ENCODE assay signal across 1 cellular context in genomic region chr11:97722065-97722464, GRCh38.
TF ChIP-seq lines count a peak whose summit lies in the region.

No MANE protein-coding gene starts in this region.

TF ChIP-seq in SK-N-SH, 30 proteins besides CTCF, POLR2A, EP300 and RAD21 (continued from another document):
- TF ChIP-seq, protein P1, sequence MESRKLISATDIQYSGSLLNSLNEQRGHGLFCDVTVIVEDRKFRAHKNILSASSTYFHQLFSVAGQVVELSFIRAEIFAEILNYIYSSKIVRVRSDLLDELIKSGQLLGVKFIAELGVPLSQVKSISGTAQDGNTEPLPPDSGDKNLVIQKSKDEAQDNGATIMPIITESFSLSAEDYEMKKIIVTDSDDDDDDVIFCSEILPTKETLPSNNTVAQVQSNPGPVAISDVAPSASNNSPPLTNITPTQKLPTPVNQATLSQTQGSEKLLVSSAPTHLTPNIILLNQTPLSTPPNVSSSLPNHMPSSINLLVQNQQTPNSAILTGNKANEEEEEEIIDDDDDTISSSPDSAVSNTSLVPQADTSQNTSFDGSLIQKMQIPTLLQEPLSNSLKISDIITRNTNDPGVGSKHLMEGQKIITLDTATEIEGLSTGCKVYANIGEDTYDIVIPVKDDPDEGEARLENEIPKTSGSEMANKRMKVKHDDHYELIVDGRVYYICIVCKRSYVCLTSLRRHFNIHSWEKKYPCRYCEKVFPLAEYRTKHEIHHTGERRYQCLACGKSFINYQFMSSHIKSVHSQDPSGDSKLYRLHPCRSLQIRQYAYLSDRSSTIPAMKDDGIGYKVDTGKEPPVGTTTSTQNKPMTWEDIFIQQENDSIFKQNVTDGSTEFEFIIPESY (IDR thresholded peaks at IDR 0.05; ENCODE audit: borderline replicate concordance, low read depth): no peak
- TF ChIP-seq USF2 (IDR thresholded peaks at IDR 0.05; ENCODE audit: borderline replicate concordance, low read depth, low read length) (no peak), GATA2 (CRISPR knock-in tag; IDR thresholded peaks at IDR 0.05) (no peak), MEF2A (IDR thresholded peaks at IDR 0.05; ENCODE audit: borderline replicate concordance, low read depth) (no peak)
